1 cellular context compared by ENCODE assay signal in the genomic region with DNA sequence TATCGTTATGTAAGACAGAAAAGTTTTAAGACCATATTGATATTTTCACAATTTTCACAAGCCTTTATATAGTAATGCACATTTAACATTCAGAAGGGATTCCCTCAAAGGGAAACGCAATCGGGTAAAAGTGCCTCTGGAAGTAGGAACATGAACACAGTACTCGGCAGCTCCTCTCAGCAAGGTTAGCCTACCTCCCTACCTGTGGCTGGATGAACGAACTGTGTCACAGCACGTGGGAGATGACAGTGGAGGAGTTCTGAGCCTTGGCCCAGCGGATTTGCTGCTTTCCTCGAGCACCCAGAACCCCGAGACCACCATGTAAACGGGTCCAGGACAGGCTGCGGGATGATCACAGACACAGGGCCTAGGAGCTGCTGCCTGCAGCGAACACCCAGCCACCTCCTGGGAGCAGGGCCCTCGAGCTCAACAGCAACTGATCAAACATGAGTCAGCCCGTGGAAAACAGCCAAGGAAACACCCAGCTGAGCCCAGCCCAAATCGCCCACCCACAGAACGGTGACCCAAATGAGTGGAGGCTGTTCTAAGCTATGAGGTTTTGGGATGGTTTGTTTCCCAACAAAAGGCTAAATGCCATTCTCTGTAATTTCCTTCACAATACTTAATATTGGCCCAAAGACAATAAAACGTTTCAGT.
A peak's percentile ranks its signal among the peaks of the same experiment; 100 is the strongest.
TF ChIP-seq lines count a peak whose summit lies in the region.

No MANE protein-coding gene starts in this region.

TF ChIP-seq in HepG2, 621 proteins besides CTCF, POLR2A, EP300 and RAD21 (continued from another document):
- TF ChIP-seq, protein P1, sequence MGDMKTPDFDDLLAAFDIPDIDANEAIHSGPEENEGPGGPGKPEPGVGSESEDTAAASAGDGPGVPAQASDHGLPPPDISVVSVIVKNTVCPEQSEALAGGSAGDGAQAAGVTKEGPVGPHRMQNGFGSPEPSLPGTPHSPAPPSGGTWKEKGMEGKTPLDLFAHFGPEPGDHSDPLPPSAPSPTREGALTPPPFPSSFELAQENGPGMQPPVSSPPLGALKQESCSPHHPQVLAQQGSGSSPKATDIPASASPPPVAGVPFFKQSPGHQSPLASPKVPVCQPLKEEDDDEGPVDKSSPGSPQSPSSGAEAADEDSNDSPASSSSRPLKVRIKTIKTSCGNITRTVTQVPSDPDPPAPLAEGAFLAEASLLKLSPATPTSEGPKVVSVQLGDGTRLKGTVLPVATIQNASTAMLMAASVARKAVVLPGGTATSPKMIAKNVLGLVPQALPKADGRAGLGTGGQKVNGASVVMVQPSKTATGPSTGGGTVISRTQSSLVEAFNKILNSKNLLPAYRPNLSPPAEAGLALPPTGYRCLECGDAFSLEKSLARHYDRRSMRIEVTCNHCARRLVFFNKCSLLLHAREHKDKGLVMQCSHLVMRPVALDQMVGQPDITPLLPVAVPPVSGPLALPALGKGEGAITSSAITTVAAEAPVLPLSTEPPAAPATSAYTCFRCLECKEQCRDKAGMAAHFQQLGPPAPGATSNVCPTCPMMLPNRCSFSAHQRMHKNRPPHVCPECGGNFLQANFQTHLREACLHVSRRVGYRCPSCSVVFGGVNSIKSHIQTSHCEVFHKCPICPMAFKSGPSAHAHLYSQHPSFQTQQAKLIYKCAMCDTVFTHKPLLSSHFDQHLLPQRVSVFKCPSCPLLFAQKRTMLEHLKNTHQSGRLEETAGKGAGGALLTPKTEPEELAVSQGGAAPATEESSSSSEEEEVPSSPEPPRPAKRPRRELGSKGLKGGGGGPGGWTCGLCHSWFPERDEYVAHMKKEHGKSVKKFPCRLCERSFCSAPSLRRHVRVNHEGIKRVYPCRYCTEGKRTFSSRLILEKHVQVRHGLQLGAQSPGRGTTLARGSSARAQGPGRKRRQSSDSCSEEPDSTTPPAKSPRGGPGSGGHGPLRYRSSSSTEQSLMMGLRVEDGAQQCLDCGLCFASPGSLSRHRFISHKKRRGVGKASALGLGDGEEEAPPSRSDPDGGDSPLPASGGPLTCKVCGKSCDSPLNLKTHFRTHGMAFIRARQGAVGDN (CRISPR knock-in tag; IDR thresholded peaks at IDR 0.05): peak; percentile 41
